Comparison of ENCODE assay signal across 14 cellular contexts in genomic region chr1:32060914-32061313, GRCh38. TPM values are rescaled to one million over a fixed set of nuclear protein-coding genes. Genes with fewer than 3 reads are reported as not detected.
DNase-seq lines count a peak whose midpoint lies in the region; ATAC-seq and TF ChIP-seq lines count a peak whose summit lies in the region.
"Had no signal": no experiment of that assay in that cellular context is flagged by ENCODE, and none has a peak within 500 bp of the region (broad histone marks: within the 10 kb centered on the region; RNA-seq: fewer than 3 reads in every experiment).

No MANE protein-coding gene starts in this region.

- no peak overlapping the region for H3K4me3 Mint-ChIP-seq in activated T-cell treated with anti-CD3 and anti-CD28 coated beads, Interleukin-2, amount 50 U/mL, for 72 hours
- no peak overlapping the region for H3K4me3 Mint-ChIP-seq in T-cell
- H3K4me3 Mint-ChIP-seq: activated naive CD8-positive, alpha-beta T cell treated with anti-CD3 and anti-CD28 coated beads for 36 hours had no signal

- no peak overlapping the region for H3K27ac ChIP-seq in iPS-20b (ENCODE audit: low read length)
- peak overlapping the region; percentile 94 for H3K27ac ChIP-seq in smooth muscle cell (ENCODE audit: low read depth)
- H3K27ac ChIP-seq: lower lobe of right lung, pancreas, testis had no signal

- H3K4me2 ChIP-seq in smooth muscle cell: no peak overlapping the region

- H3K27me3 ChIP-seq in iPS-20b (ENCODE audit: insufficient read depth, low read length) (no peaks in the 10 kb centered on the region), smooth muscle cell (ENCODE audit: low read depth) (no peaks in the 10 kb centered on the region)
- H3K27me3 ChIP-seq: pancreas, testis had no signal

- H3K27me3 Mint-ChIP-seq in activated T-cell treated with anti-CD3 and anti-CD28 coated beads, Interleukin-2, amount 50 U/mL, for 72 hours (ENCODE audit: low read depth): no peaks in the 10 kb centered on the region
- no peaks in the 10 kb centered on the region for H3K27me3 Mint-ChIP-seq in T-cell
- H3K27me3 Mint-ChIP-seq: activated naive CD8-positive, alpha-beta T cell treated with anti-CD3 and anti-CD28 coated beads for 36 hours had no signal

- DNase-seq in activated T-cell treated with anti-CD3 and anti-CD28 coated beads, Interleukin-2, amount 50 U/mL, for 72 hours: no peak
- no peak for DNase-seq in activated T-cell treated with anti-CD3 and anti-CD28 coated beads, Interleukin-2, amount 50 U/mL, for 1 hour
- DNase-seq in T-cell: no peak
- DNase-seq in smooth muscle cell (lab: John Stamatoyannopoulos, UW; ENCODE audit: unreplicated experiment): no peak
- no peak for DNase-seq in left lobe of liver (ENCODE audit: low spot score)
- no peak for DNase-seq in SKM-1 (lab: John Stamatoyannopoulos, UW; ENCODE audit: unreplicated experiment)
- DNase-seq: activated naive CD8-positive, alpha-beta T cell treated with anti-CD3 and anti-CD28 coated beads for 36 hours; DMS79 treated with DMSO at 0.1 percent for 48 hours; lower lobe of right lung; pancreas; SIG-M5; testis had no signal

- ATAC-seq in activated T-cell treated with anti-CD3 and anti-CD28 coated beads, Interleukin-2, amount 50 U/mL, for 72 hours (replicated peaks in 1 of 2): no peak
- ATAC-seq in T-cell (replicated peaks in 1 of 4): no peak
- ATAC-seq in left lobe of liver: no peak
- no peak for ATAC-seq in HG02970 (IDR thresholded peaks at IDR 0.05; ENCODE audit: low FRiP score, unreplicated experiment)
- ATAC-seq: lower lobe of right lung, pancreas had no signal

- no peak overlapping the region for H2AFZ ChIP-seq in smooth muscle cell (ENCODE audit: low read depth)

- POLR2A ChIA-PET in T-cell (lab: Charles Lee): no interaction called here

- TF ChIP-seq CTCF in smooth muscle cell (IDR thresholded peaks at IDR 0.05; ENCODE audit: borderline replicate concordance, insufficient read depth, poor library complexity, severe bottlenecking): no peak

- H3K36me3 Mint-ChIP-seq in activated T-cell treated with anti-CD3 and anti-CD28 coated beads, Interleukin-2, amount 50 U/mL, for 72 hours (ENCODE audit: insufficient read depth in 2 of 2): peaks cover 3 to 9% of the 10 kb centered on the region in 2 donors
- peaks cover 16% of the 10 kb centered on the region for H3K36me3 Mint-ChIP-seq in T-cell

- H3K36me3 ChIP-seq in iPS-20b (ENCODE audit: insufficient read depth, low read depth, low read length) (peaks cover 57% of the 10 kb centered on the region), smooth muscle cell (ENCODE audit: low read depth) (peaks cover 7% of the 10 kb centered on the region)

- H3K79me2 ChIP-seq in smooth muscle cell (ENCODE audit: low read depth): peaks cover 14% of the 10 kb centered on the region

- H3K4me1 Mint-ChIP-seq in activated T-cell treated with anti-CD3 and anti-CD28 coated beads, Interleukin-2, amount 50 U/mL, for 72 hours (ENCODE audit: low read depth): no peaks in the 10 kb centered on the region
- peaks cover 0 to 6% (median 0%) of the 10 kb centered on the region in 3 donors for H3K4me1 Mint-ChIP-seq in T-cell

- H3K4me1 ChIP-seq in iPS-20b (ENCODE audit: insufficient read depth, low read length) (peaks cover 24% of the 10 kb centered on the region), smooth muscle cell (ENCODE audit: low read depth) (peaks cover 11% of the 10 kb centered on the region)
- H3K4me1 ChIP-seq: pancreas had no signal

- H3K9me3 Mint-ChIP-seq in activated T-cell treated with anti-CD3 and anti-CD28 coated beads, Interleukin-2, amount 50 U/mL, for 72 hours: no peaks in the 10 kb centered on the region
- no peaks in the 10 kb centered on the region for H3K9me3 Mint-ChIP-seq in T-cell
- H3K9me3 Mint-ChIP-seq: activated naive CD8-positive, alpha-beta T cell treated with anti-CD3 and anti-CD28 coated beads for 36 hours had no signal

- peak overlapping the region; percentile 50 for H3K27ac Mint-ChIP-seq in activated T-cell treated with anti-CD3 and anti-CD28 coated beads, Interleukin-2, amount 50 U/mL, for 72 hours
- peak overlapping the region; percentile 61 to 72 for H3K27ac Mint-ChIP-seq in T-cell

- CTCF ChIA-PET in T-cell (lab: Charles Lee): interaction anchor here in 1 of 2 donors (1.0 kb wide), 1 partner anchor 26 kb away, joined by 3 read pairs; no protein-coding TSS in a partner anchor

- H4K20me1 ChIP-seq in smooth muscle cell (ENCODE audit: low read depth): peaks cover 71% of the 10 kb centered on the region

- H3K4me3 ChIP-seq in iPS-20b (ENCODE audit: low read length) (peak overlapping the region; percentile 7; the same call in 1 of the 2 replicates), smooth muscle cell (no peak overlapping the region)
- H3K4me3 ChIP-seq: lower lobe of right lung, pancreas, testis had no signal

- no peaks in the 10 kb centered on the region for H3K9me3 ChIP-seq in iPS-20b (ENCODE audit: insufficient read depth, low read depth, low read length)
- H3K9me3 ChIP-seq in smooth muscle cell (replicated peaks; ENCODE audit: low read depth): no peaks in the 10 kb centered on the region
- H3K9me3 ChIP-seq: lower lobe of right lung, pancreas, testis had no signal

- H3K9ac ChIP-seq in iPS-20b (ENCODE audit: low read depth, low read length) (no peak overlapping the region), smooth muscle cell (ENCODE audit: low read depth) (no peak overlapping the region)

- peaks cover 42% of the 10 kb centered on the region for H3F3A ChIP-seq in smooth muscle cell (ENCODE audit: low read depth)

RNA-seq across cellular contexts. Expression of gene TMEM39B, which starts 11.8 kb away (rescaled TPM):
- total RNA-seq in activated T-cell treated with anti-CD3 and anti-CD28 coated beads, Interleukin-2, amount 50 U/mL, for 72 hours: 10 to 100 TPM; 28.4 to 38.0 TPM
- 10 to 100 TPM; 14.5 to 28.1 (median 24.5) TPM for total RNA-seq in T-cell
- total RNA-seq in smooth muscle cell: 9.2 and 9.4 TPM in 2 replicates
- 4.4 and 7.5 TPM in 2 replicates for polyA plus RNA-seq in smooth muscle cell
- total RNA-seq in left lobe of liver: 6.0 TPM

RNA-seq across cellular contexts. Expression of gene KPNA6, which starts 46.9 kb away (rescaled TPM):
- 10 to 100 TPM; 63.3 to 65.8 TPM for total RNA-seq in activated T-cell treated with anti-CD3 and anti-CD28 coated beads, Interleukin-2, amount 50 U/mL, for 72 hours
- total RNA-seq in T-cell (10 to 100 TPM; 46.2 to 53.6 (median 52.3) TPM), smooth muscle cell (35.8 and 40.9 TPM in 2 replicates), left lobe of liver (32.2 TPM)
- polyA plus RNA-seq in smooth muscle cell: 22.3 and 29.1 TPM in 2 replicates

RNA-seq across cellular contexts. Expression of gene KHDRBS1, which starts 47.2 kb away (rescaled TPM):
- 100 to 1,000 TPM; 138 to 156 TPM for total RNA-seq in activated T-cell treated with anti-CD3 and anti-CD28 coated beads, Interleukin-2, amount 50 U/mL, for 72 hours
- total RNA-seq in T-cell (100 to 1,000 TPM in 3 of 5 donors, 10 to 100 TPM in 2; 98.9 to 115 (median 111) TPM), smooth muscle cell (80.4 and 90.6 TPM in 2 replicates), left lobe of liver (24.1 TPM)
- polyA plus RNA-seq in smooth muscle cell: 85.0 and 86.5 TPM in 2 replicates
